In genomic region chr9:105842023-105842644, GRCh38 we compare ENCODE assay signal across 8 cellular contexts.
A peak's percentile ranks its signal among the peaks of the same experiment; 100 is the strongest.
DNase-seq lines count a peak whose midpoint lies in the region; ATAC-seq and TF ChIP-seq lines count a peak whose summit lies in the region.

No MANE protein-coding gene starts in this region.

- H3K4me1 ChIP-seq in PC-9 (replicated peaks; ENCODE audit: insufficient read depth) = no peaks in the 10 kb centered on the region
- H3K4me1 ChIP-seq in neuronal stem cell (ENCODE audit: control insufficient read depth in 2 of 2, insufficient read depth in 1 of 2, low read depth in 1 of 2, low read length in 2 of 2) = peaks cover 0 to under 1% of the 10 kb centered on the region in 2 donors

- H3F3A ChIP-seq in PC-9 (ENCODE audit: insufficient read depth, low read depth) = no peaks in the 10 kb centered on the region

- no peak overlapping the region for H4K8ac ChIP-seq in neuronal stem cell (ENCODE audit: low read depth, low read length)

- no peak overlapping the region for H4K91ac ChIP-seq in neuronal stem cell (ENCODE audit: low read depth, low read length, poor library complexity)

- CTCF ChIA-PET in PC-9 (lab: Charles Lee) = interaction anchor here (0.5 to 0.8 kb wide), 3 partner anchors 39 to 952 kb away, joined by 4 to 10 read pairs (median 8); no protein-coding TSS in a partner anchor

- POLR2A ChIA-PET in PC-9 (lab: Charles Lee; ENCODE audit: unreplicated experiment) = interaction anchor here (0.7 kb wide), 1 partner anchor 71 kb away, joined by 6 read pairs; no protein-coding TSS in a partner anchor

- DNase-seq in DMS 273 (lab: John Stamatoyannopoulos, UW; ENCODE audit: unreplicated experiment) (peak; percentile 77), DMS 273 treated with DMSO at 0.1 percent for 48 hours (lab: John Stamatoyannopoulos, UW) (no peak), HCEC 1CT (peak; percentile 11), PC-9 (peak; percentile 29 to 36), epithelial cell of proximal tubule (ENCODE audit: low read depth) (peak; percentile 6), neuronal stem cell (ENCODE audit: low spot score) (peak; percentile 14), cortex of kidney (lab: John Stamatoyannopoulos, UW) (no peak)

- H3K9me2 ChIP-seq in PC-9 (ENCODE audit: insufficient read depth) = no peaks in the 10 kb centered on the region

- H3K36me3 ChIP-seq in PC-9 (ENCODE audit: low read depth) (no peaks in the 10 kb centered on the region), neuronal stem cell (replicated peaks in 1 of 2; ENCODE audit: control insufficient read depth in 2 of 2, insufficient read depth in 2 of 2, low read length in 2 of 2) (no peaks in the 10 kb centered on the region)

- no peak overlapping the region for H3K4ac ChIP-seq in neuronal stem cell (ENCODE audit: low read length)

- no peaks in the 10 kb centered on the region for H4K20me1 ChIP-seq in PC-9 (ENCODE audit: insufficient read depth)

- H2AK5ac ChIP-seq in neuronal stem cell (ENCODE audit: low read depth, low read length) = no peak overlapping the region

- no peak overlapping the region for H2AFZ ChIP-seq in PC-9
- H2AFZ ChIP-seq in neuronal stem cell (ENCODE audit: low read length) = no peak overlapping the region

- H2BK120ac ChIP-seq in neuronal stem cell (ENCODE audit: low read depth, low read length) = no peak overlapping the region

- TF ChIP-seq CTCF in PC-9 (conservative IDR thresholded peaks at IDR 0.05) (peak; percentile 97), epithelial cell of proximal tubule (conservative IDR thresholded peaks at IDR 0.05; ENCODE audit: low read depth, low read length) (peak; percentile 90)

- no peaks in the 10 kb centered on the region for H3K79me2 ChIP-seq in PC-9 (ENCODE audit: low read depth)

- WGBS in neuronal stem cell (ENCODE audit: extremely low coverage in 2 of 2, insufficient read length in 2 of 2, insufficient replicate concordance in 1 of 2), 2 donors = no CpG with 5 or more reads among the region's 4 CpGs

- H3K18ac ChIP-seq in neuronal stem cell (ENCODE audit: low read length) = no peak overlapping the region

- H3K4me2 ChIP-seq in PC-9 (no peak overlapping the region), neuronal stem cell (ENCODE audit: insufficient read depth, low read length, poor library complexity, severe bottlenecking) (no peak overlapping the region)

- H3K9ac ChIP-seq in neuronal stem cell (ENCODE audit: low read depth, low read length, poor library complexity) = no peak overlapping the region

- H3K27ac ChIP-seq in PC-9 (no peak overlapping the region), neuronal stem cell (replicated peaks; ENCODE audit: low read length) (no peak overlapping the region)

- no peaks in the 10 kb centered on the region for H3K9me3 ChIP-seq in PC-9 (ENCODE audit: insufficient read depth, low read depth)
- H3K9me3 ChIP-seq in neuronal stem cell (replicated peaks in 1 of 2; ENCODE audit: control insufficient read depth in 2 of 2, insufficient read depth in 1 of 2, low read depth in 1 of 2, low read length in 2 of 2) = no peaks in the 10 kb centered on the region

- no peak for ATAC-seq in HG02798 (IDR thresholded peaks at IDR 0.05; ENCODE audit: poor library complexity, unreplicated experiment)

- no peak overlapping the region for H2BK5ac ChIP-seq in neuronal stem cell (ENCODE audit: low read length)

- H2BK15ac ChIP-seq in neuronal stem cell (ENCODE audit: low read length) = no peak overlapping the region

- BruUV-seq in PC-9 (replicated peaks; lab: Mats Ljungman, UMichigan) = no TSS peak

- H2BK12ac ChIP-seq in neuronal stem cell (ENCODE audit: low read length) = no peak overlapping the region

- H3K27me3 ChIP-seq in PC-9 (ENCODE audit: insufficient read depth, low read depth) (no peaks in the 10 kb centered on the region), neuronal stem cell (ENCODE audit: control insufficient read depth in 3 of 3, insufficient read depth in 3 of 3, low read depth in 1 of 3, low read length in 3 of 3) (no peaks in the 10 kb centered on the region)

- no peak overlapping the region for H3K23ac ChIP-seq in neuronal stem cell (ENCODE audit: low read depth, low read length, poor library complexity)

- no peaks in the 10 kb centered on the region for H3K79me1 ChIP-seq in neuronal stem cell (ENCODE audit: low read depth, low read length)

- H3K4me3 ChIP-seq in PC-9 (no peak overlapping the region), epithelial cell of proximal tubule (ENCODE audit: low read depth, low read length) (no peak overlapping the region), neuronal stem cell (ENCODE audit: low read length in 2 of 2) (no peak overlapping the region)

- intact Hi-C loops in PC-9 (cut with micrococcal nuclease; ENCODE audit: unreplicated experiment) = loop anchor here (1.0 kb wide), 1 partner anchor 1330 kb away; no protein-coding TSS in a partner anchor

- H3K14ac ChIP-seq in neuronal stem cell (ENCODE audit: low read length) = no peak overlapping the region

Comparison
In these comparisons a context has a peak if more than half of its experiments do, and no peak if none do; other contexts are left out.
1. DNase-seq: peak in DMS 273 (single experiment), HCEC 1CT (single experiment), PC-9 (2 of 2), epithelial cell of proximal tubule (single experiment) and neuronal stem cell (single experiment); none in DMS 273 treated with DMSO at 0.1 percent for 48 hours (single experiment) and cortex of kidney (single experiment).